29 cellular contexts compared by ENCODE assay signal in genomic region chr9:68631811-68632210, GRCh38.
"Had no signal": no experiment of that assay in that cellular context is flagged by ENCODE, and none has a peak within 500 bp of the region (broad histone marks: within the 10 kb centered on the region; RNA-seq: fewer than 3 reads in every experiment).

No MANE protein-coding gene starts in this region.

- H3K4me3 Mint-ChIP-seq: activated B cell treated with CpG ODN at 0.5 μM for 24 hours; activated CD4-positive, alpha-beta T cell treated with anti-CD3 and anti-CD28 coated beads, Interleukin-2, amount 10 ng/mL, durations not matched to agents 24 days and 14 days; activated CD8-positive, alpha-beta memory T cell treated with anti-CD3 and anti-CD28 coated beads, Interleukin-2, amount 10 ng/mL, durations not matched to agents 7 days and 5 days; activated naive CD8-positive, alpha-beta T cell treated with anti-CD3 and anti-CD28 coated beads, Interleukin-2, amount 50 U/mL, for 24 hours; activated T-cell treated with anti-CD3 and anti-CD28 coated beads, Interleukin-2, amount 50 U/mL, for 4 hours; T-helper 17 cell had no signal

- H3K27me3 ChIP-seq: ascending aorta, body of pancreas had no signal

- H3K4me1 Mint-ChIP-seq: activated CD4-positive, alpha-beta T cell treated with anti-CD3 and anti-CD28 coated beads, Interleukin-2, amount 10 ng/mL, durations not matched to agents 24 days and 14 days; activated CD8-positive, alpha-beta memory T cell treated with anti-CD3 and anti-CD28 coated beads, Interleukin-2, amount 10 ng/mL, durations not matched to agents 7 days and 5 days had no signal

- DNase-seq: activated B cell treated with CpG ODN at 0.5 μM for 24 hours; activated CD4-positive, alpha-beta T cell treated with anti-CD3 and anti-CD28 coated beads for 1 hour; activated CD4-positive, alpha-beta T cell treated with anti-CD3 and anti-CD28 coated beads, Interleukin-2, amount 10 ng/mL, durations not matched to agents 24 days and 14 days; activated CD4-positive, alpha-beta T cell treated with anti-CD3 and anti-CD28 coated beads, Interleukin-2, amount 50 U/mL, for 48 hours; activated CD8-positive, alpha-beta memory T cell treated with anti-CD3 and anti-CD28 coated beads, Interleukin-2, amount 10 ng/mL, durations not matched to agents 7 days and 5 days; activated effector memory CD4-positive, alpha-beta T cell treated with anti-CD3 and anti-CD28 coated beads, Interleukin-2, amount 50 U/mL, for 16 hours; activated naive CD4-positive, alpha-beta T cell treated with Interleukin-2 at 50 U/mL for 16 hours; activated naive CD8-positive, alpha-beta T cell treated with anti-CD3 and anti-CD28 coated beads, Interleukin-2, amount 50 U/mL, for 24 hours; activated T-cell treated with anti-CD3 and anti-CD28 coated beads, Interleukin-2, amount 50 U/mL, for 4 hours; amniotic stem cell; body of pancreas; central memory CD4-positive, alpha-beta T cell; Karpas-422; NCI-H1105 treated with DMSO at 0.1 percent for 48 hours; NCI-H146; NCI-H187 treated with DMSO at 0.1 percent for 48 hours; NCI-H2081 treated with DMSO at 0.1 percent for 48 hours; NCI-H2171 treated with DMSO at 0.1 percent for 48 hours; NCI-H226; NCI-H526; NCI-H774; NK-92 treated with Interleukin-12 subunit alpha and Interleukin-12 subunit beta, amount 100 ng/mL, for 24 hours; PC-3; SHP77 treated with DMSO at 0.1 percent for 48 hours; T-helper 17 cell; T1000 had no signal

- H3K27me3 Mint-ChIP-seq: activated B cell treated with CpG ODN at 0.5 μM for 24 hours; activated CD4-positive, alpha-beta T cell treated with anti-CD3 and anti-CD28 coated beads, Interleukin-2, amount 10 ng/mL, durations not matched to agents 24 days and 14 days had no signal

- H3K4me1 ChIP-seq: ascending aorta, body of pancreas had no signal

- H3K27ac Mint-ChIP-seq: activated B cell treated with CpG ODN at 0.5 μM for 24 hours; activated CD4-positive, alpha-beta T cell treated with anti-CD3 and anti-CD28 coated beads, Interleukin-2, amount 10 ng/mL, durations not matched to agents 24 days and 14 days; activated CD8-positive, alpha-beta memory T cell treated with anti-CD3 and anti-CD28 coated beads, Interleukin-2, amount 10 ng/mL, durations not matched to agents 7 days and 5 days; activated naive CD4-positive, alpha-beta T cell treated with anti-CD3 and anti-CD28 coated beads, Interleukin-2, amount 50 U/mL, for 72 hours; activated naive CD8-positive, alpha-beta T cell treated with anti-CD3 and anti-CD28 coated beads, Interleukin-2, amount 50 U/mL, for 24 hours; T-helper 17 cell had no signal

- ATAC-seq: activated CD8-positive, alpha-beta memory T cell treated with anti-CD3 and anti-CD28 coated beads, Interleukin-2, amount 10 ng/mL, durations not matched to agents 7 days and 5 days; activated naive CD4-positive, alpha-beta T cell treated with anti-CD3 and anti-CD28 coated beads, Interleukin-2, amount 50 U/mL, for 72 hours; activated naive CD8-positive, alpha-beta T cell treated with anti-CD3 and anti-CD28 coated beads, Interleukin-2, amount 50 U/mL, for 24 hours; activated T-cell treated with anti-CD3 and anti-CD28 coated beads, Interleukin-2, amount 50 U/mL, for 4 hours; body of pancreas; K562; PC-3; T-helper 17 cell had no signal

- H3K36me3 ChIP-seq: ascending aorta had no signal

- H3K36me3 Mint-ChIP-seq: activated CD8-positive, alpha-beta memory T cell treated with anti-CD3 and anti-CD28 coated beads, Interleukin-2, amount 10 ng/mL, durations not matched to agents 7 days and 5 days; activated naive CD4-positive, alpha-beta T cell treated with anti-CD3 and anti-CD28 coated beads, Interleukin-2, amount 50 U/mL, for 72 hours had no signal

- H3K9me3 ChIP-seq: ascending aorta, body of pancreas had no signal

- H3K9me3 Mint-ChIP-seq: activated B cell treated with CpG ODN at 0.5 μM for 24 hours; activated CD4-positive, alpha-beta T cell treated with anti-CD3 and anti-CD28 coated beads, Interleukin-2, amount 10 ng/mL, durations not matched to agents 24 days and 14 days; activated naive CD4-positive, alpha-beta T cell treated with anti-CD3 and anti-CD28 coated beads, Interleukin-2, amount 50 U/mL, for 72 hours; activated naive CD8-positive, alpha-beta T cell treated with anti-CD3 and anti-CD28 coated beads, Interleukin-2, amount 50 U/mL, for 24 hours; activated T-cell treated with anti-CD3 and anti-CD28 coated beads, Interleukin-2, amount 50 U/mL, for 4 hours had no signal

- H3K4me3 ChIP-seq: ascending aorta, body of pancreas, K562 had no signal

- H3K27ac ChIP-seq: ascending aorta, body of pancreas had no signal
